ENCODE assay signal across 2 cellular contexts in the genomic region with DNA sequence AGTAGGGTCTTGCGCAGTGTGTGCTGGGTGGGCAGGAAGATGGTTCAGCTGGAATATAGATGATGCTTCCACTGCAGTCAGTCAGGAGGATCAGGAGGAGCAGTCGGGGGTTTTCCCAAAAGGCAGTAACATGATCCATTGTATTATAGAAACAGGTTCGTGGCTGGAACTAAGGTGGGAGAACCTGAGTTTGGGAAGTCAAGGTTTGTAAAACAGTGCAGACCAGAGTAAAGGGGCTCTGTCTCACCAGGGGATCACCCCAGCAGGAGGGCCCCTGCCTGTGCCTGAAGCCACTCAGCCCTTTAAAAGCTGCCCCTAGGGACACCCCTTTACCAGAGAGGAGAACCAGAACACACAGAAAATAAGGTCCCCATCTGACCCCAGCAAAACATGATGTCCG.
TF ChIP-seq lines count a peak whose summit lies in the region.

No MANE protein-coding gene starts in this region.

TF ChIP-seq in GM23338, 12 proteins besides CTCF, POLR2A, EP300 and RAD21:
- TF ChIP-seq, protein P1, sequence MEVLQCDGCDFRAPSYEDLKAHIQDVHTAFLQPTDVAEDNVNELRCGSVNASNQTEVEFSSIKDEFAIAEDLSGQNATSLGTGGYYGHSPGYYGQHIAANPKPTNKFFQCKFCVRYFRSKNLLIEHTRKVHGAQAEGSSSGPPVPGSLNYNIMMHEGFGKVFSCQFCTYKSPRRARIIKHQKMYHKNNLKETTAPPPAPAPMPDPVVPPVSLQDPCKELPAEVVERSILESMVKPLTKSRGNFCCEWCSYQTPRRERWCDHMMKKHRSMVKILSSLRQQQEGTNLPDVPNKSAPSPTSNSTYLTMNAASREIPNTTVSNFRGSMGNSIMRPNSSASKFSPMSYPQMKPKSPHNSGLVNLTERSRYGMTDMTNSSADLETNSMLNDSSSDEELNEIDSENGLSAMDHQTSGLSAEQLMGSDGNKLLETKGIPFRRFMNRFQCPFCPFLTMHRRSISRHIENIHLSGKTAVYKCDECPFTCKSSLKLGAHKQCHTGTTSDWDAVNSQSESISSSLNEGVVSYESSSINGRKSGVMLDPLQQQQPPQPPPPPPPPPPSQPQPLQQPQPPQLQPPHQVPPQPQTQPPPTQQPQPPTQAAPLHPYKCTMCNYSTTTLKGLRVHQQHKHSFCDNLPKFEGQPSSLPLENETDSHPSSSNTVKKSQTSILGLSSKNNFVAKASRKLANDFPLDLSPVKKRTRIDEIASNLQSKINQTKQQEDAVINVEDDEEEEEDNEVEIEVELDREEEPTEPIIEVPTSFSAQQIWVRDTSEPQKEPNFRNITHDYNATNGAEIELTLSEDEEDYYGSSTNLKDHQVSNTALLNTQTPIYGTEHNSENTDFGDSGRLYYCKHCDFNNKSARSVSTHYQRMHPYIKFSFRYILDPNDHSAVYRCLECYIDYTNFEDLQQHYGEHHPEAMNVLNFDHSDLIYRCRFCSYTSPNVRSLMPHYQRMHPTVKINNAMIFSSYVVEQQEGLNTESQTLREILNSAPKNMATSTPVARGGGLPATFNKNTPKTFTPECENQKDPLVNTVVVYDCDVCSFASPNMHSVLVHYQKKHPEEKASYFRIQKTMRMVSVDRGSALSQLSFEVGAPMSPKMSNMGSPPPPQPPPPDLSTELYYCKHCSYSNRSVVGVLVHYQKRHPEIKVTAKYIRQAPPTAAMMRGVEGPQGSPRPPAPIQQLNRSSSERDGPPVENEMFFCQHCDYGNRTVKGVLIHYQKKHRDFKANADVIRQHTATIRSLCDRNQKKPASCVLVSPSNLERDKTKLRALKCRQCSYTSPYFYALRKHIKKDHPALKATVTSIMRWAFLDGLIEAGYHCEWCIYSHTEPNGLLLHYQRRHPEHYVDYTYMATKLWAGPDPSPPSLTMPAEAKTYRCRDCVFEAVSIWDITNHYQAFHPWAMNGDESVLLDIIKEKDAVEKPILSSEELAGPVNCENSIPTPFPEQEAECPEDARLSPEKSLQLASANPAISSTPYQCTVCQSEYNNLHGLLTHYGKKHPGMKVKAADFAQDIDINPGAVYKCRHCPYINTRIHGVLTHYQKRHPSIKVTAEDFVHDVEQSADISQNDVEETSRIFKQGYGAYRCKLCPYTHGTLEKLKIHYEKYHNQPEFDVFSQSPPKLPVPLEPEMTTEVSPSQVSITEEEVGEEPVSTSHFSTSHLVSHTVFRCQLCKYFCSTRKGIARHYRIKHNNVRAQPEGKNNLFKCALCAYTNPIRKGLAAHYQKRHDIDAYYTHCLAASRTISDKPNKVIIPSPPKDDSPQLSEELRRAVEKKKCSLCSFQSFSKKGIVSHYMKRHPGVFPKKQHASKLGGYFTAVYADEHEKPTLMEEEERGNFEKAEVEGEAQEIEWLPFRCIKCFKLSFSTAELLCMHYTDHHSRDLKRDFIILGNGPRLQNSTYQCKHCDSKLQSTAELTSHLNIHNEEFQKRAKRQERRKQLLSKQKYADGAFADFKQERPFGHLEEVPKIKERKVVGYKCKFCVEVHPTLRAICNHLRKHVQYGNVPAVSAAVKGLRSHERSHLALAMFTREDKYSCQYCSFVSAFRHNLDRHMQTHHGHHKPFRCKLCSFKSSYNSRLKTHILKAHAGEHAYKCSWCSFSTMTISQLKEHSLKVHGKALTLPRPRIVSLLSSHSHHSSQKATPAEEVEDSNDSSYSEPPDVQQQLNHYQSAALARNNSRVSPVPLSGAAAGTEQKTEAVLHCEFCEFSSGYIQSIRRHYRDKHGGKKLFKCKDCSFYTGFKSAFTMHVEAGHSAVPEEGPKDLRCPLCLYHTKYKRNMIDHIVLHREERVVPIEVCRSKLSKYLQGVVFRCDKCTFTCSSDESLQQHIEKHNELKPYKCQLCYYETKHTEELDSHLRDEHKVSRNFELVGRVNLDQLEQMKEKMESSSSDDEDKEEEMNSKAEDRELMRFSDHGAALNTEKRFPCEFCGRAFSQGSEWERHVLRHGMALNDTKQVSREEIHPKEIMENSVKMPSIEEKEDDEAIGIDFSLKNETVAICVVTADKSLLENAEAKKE (CRISPR knock-in tag; IDR thresholded peaks at IDR 0.05): no peak
- TF ChIP-seq STAT1 (IDR thresholded peaks at IDR 0.05; ENCODE audit: unreplicated experiment) (no peak), CREB1 (CRISPR knock-in tag; IDR thresholded peaks at IDR 0.05; ENCODE audit: low read depth) (no peak), ZNF331 (CRISPR knock-in tag; IDR thresholded peaks at IDR 0.05; ENCODE audit: low read depth) (no peak), ZNF114 (CRISPR knock-in tag; IDR thresholded peaks at IDR 0.05) (no peak), JUNB (IDR thresholded peaks at IDR 0.05; ENCODE audit: unreplicated experiment) (no peak), NANOG (IDR thresholded peaks at IDR 0.05; ENCODE audit: borderline replicate concordance) (no peak), EZH2 (IDR thresholded peaks at IDR 0.05; ENCODE audit: low read depth, unreplicated experiment) (no peak)
- TF ChIP-seq, protein P2, sequence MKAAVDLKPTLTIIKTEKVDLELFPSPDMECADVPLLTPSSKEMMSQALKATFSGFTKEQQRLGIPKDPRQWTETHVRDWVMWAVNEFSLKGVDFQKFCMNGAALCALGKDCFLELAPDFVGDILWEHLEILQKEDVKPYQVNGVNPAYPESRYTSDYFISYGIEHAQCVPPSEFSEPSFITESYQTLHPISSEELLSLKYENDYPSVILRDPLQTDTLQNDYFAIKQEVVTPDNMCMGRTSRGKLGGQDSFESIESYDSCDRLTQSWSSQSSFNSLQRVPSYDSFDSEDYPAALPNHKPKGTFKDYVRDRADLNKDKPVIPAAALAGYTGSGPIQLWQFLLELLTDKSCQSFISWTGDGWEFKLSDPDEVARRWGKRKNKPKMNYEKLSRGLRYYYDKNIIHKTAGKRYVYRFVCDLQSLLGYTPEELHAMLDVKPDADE (IDR thresholded peaks at IDR 0.05): no peak
- TF ChIP-seq, protein P3, sequence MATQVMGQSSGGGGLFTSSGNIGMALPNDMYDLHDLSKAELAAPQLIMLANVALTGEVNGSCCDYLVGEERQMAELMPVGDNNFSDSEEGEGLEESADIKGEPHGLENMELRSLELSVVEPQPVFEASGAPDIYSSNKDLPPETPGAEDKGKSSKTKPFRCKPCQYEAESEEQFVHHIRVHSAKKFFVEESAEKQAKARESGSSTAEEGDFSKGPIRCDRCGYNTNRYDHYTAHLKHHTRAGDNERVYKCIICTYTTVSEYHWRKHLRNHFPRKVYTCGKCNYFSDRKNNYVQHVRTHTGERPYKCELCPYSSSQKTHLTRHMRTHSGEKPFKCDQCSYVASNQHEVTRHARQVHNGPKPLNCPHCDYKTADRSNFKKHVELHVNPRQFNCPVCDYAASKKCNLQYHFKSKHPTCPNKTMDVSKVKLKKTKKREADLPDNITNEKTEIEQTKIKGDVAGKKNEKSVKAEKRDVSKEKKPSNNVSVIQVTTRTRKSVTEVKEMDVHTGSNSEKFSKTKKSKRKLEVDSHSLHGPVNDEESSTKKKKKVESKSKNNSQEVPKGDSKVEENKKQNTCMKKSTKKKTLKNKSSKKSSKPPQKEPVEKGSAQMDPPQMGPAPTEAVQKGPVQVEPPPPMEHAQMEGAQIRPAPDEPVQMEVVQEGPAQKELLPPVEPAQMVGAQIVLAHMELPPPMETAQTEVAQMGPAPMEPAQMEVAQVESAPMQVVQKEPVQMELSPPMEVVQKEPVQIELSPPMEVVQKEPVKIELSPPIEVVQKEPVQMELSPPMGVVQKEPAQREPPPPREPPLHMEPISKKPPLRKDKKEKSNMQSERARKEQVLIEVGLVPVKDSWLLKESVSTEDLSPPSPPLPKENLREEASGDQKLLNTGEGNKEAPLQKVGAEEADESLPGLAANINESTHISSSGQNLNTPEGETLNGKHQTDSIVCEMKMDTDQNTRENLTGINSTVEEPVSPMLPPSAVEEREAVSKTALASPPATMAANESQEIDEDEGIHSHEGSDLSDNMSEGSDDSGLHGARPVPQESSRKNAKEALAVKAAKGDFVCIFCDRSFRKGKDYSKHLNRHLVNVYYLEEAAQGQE (IDR thresholded peaks at IDR 0.05; ENCODE audit: unreplicated experiment): no peak

TF ChIP-seq in WTC11, 78 proteins besides CTCF, POLR2A, EP300 and RAD21 (continued from another document):
- TF ChIP-seq, protein P4, sequence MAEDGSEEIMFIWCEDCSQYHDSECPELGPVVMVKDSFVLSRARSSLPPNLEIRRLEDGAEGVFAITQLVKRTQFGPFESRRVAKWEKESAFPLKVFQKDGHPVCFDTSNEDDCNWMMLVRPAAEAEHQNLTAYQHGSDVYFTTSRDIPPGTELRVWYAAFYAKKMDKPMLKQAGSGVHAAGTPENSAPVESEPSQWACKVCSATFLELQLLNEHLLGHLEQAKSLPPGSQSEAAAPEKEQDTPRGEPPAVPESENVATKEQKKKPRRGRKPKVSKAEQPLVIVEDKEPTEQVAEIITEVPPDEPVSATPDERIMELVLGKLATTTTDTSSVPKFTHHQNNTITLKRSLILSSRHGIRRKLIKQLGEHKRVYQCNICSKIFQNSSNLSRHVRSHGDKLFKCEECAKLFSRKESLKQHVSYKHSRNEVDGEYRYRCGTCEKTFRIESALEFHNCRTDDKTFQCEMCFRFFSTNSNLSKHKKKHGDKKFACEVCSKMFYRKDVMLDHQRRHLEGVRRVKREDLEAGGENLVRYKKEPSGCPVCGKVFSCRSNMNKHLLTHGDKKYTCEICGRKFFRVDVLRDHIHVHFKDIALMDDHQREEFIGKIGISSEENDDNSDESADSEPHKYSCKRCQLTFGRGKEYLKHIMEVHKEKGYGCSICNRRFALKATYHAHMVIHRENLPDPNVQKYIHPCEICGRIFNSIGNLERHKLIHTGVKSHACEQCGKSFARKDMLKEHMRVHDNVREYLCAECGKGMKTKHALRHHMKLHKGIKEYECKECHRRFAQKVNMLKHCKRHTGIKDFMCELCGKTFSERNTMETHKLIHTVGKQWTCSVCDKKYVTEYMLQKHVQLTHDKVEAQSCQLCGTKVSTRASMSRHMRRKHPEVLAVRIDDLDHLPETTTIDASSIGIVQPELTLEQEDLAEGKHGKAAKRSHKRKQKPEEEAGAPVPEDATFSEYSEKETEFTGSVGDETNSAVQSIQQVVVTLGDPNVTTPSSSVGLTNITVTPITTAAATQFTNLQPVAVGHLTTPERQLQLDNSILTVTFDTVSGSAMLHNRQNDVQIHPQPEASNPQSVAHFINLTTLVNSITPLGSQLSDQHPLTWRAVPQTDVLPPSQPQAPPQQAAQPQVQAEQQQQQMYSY (CRISPR knock-in tag; IDR thresholded peaks at IDR 0.05): no peak
- TF ChIP-seq, protein P5, sequence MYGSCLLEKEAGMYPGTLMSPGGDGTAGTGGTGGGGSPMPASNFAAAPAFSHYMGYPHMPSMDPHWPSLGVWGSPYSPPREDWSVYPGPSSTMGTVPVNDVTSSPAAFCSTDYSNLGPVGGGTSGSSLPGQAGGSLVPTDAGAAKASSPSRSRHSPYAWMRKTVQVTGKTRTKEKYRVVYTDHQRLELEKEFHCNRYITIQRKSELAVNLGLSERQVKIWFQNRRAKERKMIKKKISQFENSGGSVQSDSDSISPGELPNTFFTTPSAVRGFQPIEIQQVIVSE (CRISPR knock-in tag; IDR thresholded peaks at IDR 0.05; ENCODE audit: borderline replicate concordance): no peak
- TF ChIP-seq ATF1 (CRISPR knock-in tag; IDR thresholded peaks at IDR 0.05) (no peak), TCF7 (CRISPR knock-in tag; IDR thresholded peaks at IDR 0.05; ENCODE audit: low read depth) (no peak), GABPB1 (CRISPR knock-in tag; IDR thresholded peaks at IDR 0.05) (no peak)
- TF ChIP-seq, protein P6, sequence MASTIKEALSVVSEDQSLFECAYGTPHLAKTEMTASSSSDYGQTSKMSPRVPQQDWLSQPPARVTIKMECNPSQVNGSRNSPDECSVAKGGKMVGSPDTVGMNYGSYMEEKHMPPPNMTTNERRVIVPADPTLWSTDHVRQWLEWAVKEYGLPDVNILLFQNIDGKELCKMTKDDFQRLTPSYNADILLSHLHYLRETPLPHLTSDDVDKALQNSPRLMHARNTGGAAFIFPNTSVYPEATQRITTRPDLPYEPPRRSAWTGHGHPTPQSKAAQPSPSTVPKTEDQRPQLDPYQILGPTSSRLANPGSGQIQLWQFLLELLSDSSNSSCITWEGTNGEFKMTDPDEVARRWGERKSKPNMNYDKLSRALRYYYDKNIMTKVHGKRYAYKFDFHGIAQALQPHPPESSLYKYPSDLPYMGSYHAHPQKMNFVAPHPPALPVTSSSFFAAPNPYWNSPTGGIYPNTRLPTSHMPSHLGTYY (CRISPR knock-in tag; IDR thresholded peaks at IDR 0.05): no peak
- TF ChIP-seq, protein P7, sequence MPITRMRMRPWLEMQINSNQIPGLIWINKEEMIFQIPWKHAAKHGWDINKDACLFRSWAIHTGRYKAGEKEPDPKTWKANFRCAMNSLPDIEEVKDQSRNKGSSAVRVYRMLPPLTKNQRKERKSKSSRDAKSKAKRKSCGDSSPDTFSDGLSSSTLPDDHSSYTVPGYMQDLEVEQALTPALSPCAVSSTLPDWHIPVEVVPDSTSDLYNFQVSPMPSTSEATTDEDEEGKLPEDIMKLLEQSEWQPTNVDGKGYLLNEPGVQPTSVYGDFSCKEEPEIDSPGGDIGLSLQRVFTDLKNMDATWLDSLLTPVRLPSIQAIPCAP (CRISPR knock-in tag; IDR thresholded peaks at IDR 0.05): no peak
- TF ChIP-seq, protein P8, sequence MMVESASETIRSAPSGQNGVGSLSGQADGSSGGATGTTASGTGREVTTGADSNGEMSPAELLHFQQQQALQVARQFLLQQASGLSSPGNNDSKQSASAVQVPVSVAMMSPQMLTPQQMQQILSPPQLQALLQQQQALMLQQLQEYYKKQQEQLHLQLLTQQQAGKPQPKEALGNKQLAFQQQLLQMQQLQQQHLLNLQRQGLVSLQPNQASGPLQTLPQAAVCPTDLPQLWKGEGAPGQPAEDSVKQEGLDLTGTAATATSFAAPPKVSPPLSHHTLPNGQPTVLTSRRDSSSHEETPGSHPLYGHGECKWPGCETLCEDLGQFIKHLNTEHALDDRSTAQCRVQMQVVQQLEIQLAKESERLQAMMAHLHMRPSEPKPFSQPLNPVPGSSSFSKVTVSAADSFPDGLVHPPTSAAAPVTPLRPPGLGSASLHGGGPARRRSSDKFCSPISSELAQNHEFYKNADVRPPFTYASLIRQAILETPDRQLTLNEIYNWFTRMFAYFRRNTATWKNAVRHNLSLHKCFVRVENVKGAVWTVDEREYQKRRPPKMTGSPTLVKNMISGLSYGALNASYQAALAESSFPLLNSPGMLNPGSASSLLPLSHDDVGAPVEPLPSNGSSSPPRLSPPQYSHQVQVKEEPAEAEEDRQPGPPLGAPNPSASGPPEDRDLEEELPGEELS (CRISPR knock-in tag; IDR thresholded peaks at IDR 0.05): no peak
TF ChIP-seq in WTC11: peak in this region for 0.
